ENCODE assay signal across 14 cellular contexts in the genomic region with DNA sequence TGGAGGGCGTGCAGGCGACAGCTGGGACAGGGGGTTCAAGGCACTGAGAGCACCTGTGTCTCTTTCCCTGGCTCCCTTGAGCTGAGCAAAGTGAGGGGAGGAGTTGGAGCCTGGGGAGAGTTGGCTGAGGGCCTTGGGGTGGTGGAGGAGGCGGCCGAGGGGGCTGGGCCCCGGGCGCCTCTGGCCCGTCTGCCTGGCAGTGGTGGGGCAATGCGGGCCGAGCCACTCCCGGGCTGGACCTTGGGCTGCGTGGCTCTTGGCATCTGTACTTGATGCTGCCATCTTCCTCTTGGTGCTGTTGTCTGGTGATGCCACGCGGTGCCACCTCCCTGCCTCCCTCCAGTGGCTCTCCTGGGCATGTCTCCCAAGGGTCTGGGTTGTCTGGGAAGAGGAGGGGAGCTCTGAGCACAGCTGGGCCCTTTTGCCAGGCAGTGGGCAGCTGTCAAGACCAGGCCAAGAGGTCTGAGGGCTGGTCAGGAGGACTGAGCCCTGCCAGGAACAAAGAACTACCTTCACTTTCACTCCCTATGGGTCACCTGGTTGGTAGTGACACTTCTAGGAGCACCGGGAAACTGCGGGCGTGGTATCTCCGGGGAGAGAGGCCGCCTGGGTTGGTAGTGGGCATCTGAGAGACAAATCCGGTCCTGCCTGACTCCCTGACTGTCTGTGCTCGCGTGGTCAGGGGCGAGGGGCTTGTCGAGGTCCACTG. TPM values are rescaled to one million over a fixed set of nuclear protein-coding genes. Genes with fewer than 3 reads are reported as not detected.
DNase-seq lines count a peak whose midpoint lies in the region; ATAC-seq, FAIRE-seq and TF ChIP-seq lines count a peak whose summit lies in the region.
"Had no signal": no experiment of that assay in that cellular context is flagged by ENCODE, and none has a peak within 500 bp of the region (broad histone marks: within the 10 kb centered on the region; RNA-seq: fewer than 3 reads in every experiment).

No MANE protein-coding gene starts in this region.

- no peaks in the 10 kb centered on the region for H3K9me3 ChIP-seq in SK-N-SH
- no peaks in the 10 kb centered on the region for H3K9me3 ChIP-seq in keratinocyte (ENCODE audit: control insufficient read depth, low read depth, low read length)
- no peaks in the 10 kb centered on the region for H3K9me3 ChIP-seq in stomach
- H3K9me3 ChIP-seq: esophagus muscularis mucosa had no signal

- TF ChIP-seq EP300 in SK-N-SH (IDR thresholded peaks at IDR 0.05; ENCODE audit: borderline replicate concordance in 1 of 2, low read depth in 1 of 2, low read length in 1 of 2) (no peak), stomach (IDR thresholded peaks at IDR 0.05) (no peak)

- 87% methylated on average over 12 of the region's 23 CpGs for WGBS in SK-N-SH (ENCODE audit: low lambda C conversion rate)
- 57 to 77% (median 73%) methylated on average over 6 to 23 of the region's 23 CpGs for WGBS in stomach, 5 donors

- H3K27me3 ChIP-seq in SK-N-SH (ENCODE audit: insufficient read depth) (peaks cover 18% of the 10 kb centered on the region; the same call in 1 of the 2 replicates), keratinocyte (ENCODE audit: control insufficient read depth, extremely low read depth, insufficient read depth, low read length) (peaks cover 53% of the 10 kb centered on the region), stomach (peaks cover 0 to 93% (median 52%) of the 10 kb centered on the region in 3 donors)

- no peak overlapping the region for H3K27ac Mint-ChIP-seq in activated T-cell treated with anti-CD3 and anti-CD28 coated beads, Interleukin-2, amount 50 U/mL, for 72 hours
- no peak overlapping the region for H3K27ac Mint-ChIP-seq in activated T-helper 17 cell treated with anti-CD3 and anti-CD28 coated beads, Interleukin-2, amount 50 U/mL, for 72 hours

- peaks cover 0 to 35% of the 10 kb centered on the region in 2 experiments; a peak in 1 of 4 replicates for H3K4me1 ChIP-seq in SK-N-SH (ENCODE audit: control insufficient read depth in 1 of 2, insufficient read depth in 2 of 2, low read depth in 1 of 2, low read length in 1 of 2)
- H3K4me1 ChIP-seq in keratinocyte (ENCODE audit: control insufficient read depth, extremely low read depth, insufficient read depth, low read length), result no peaks in the 10 kb centered on the region
- H3K4me1 ChIP-seq in stomach, result peaks cover 0 to 14% (median 12%) of the 10 kb centered on the region in 4 donors

- no peak overlapping the region for H3K9ac ChIP-seq in SK-N-SH
- H3K9ac ChIP-seq in keratinocyte (ENCODE audit: control insufficient read depth, extremely low read depth, insufficient read depth, low read length), result no peak overlapping the region

- no peaks in the 10 kb centered on the region for H3F3A ChIP-seq in SK-N-SH (replicated peaks; ENCODE audit: insufficient read depth)

- H3K4me3 ChIP-seq in SK-N-SH (ENCODE audit: low read depth in 2 of 2, low read length in 1 of 2) (no peak overlapping the region), keratinocyte (ENCODE audit: control insufficient read depth in 2 of 3, extremely low read depth in 1 of 3, insufficient read depth in 2 of 3, low read depth in 1 of 3, low read length in 3 of 3) (no peak overlapping the region), stomach (no peak overlapping the region)

- H3K4me1 Mint-ChIP-seq in activated T-cell treated with anti-CD3 and anti-CD28 coated beads, Interleukin-2, amount 50 U/mL, for 72 hours (ENCODE audit: low read depth), result peaks cover 4% of the 10 kb centered on the region
- peaks cover 5% of the 10 kb centered on the region for H3K4me1 Mint-ChIP-seq in activated T-helper 17 cell treated with anti-CD3 and anti-CD28 coated beads, Interleukin-2, amount 50 U/mL, for 72 hours

- no peak overlapping the region for H2AFZ ChIP-seq in SK-N-SH (ENCODE audit: low read depth)
- no peak overlapping the region for H2AFZ ChIP-seq in keratinocyte (ENCODE audit: control insufficient read depth, low read length)

- no peaks in the 10 kb centered on the region for H3K9me3 Mint-ChIP-seq in activated T-cell treated with anti-CD3 and anti-CD28 coated beads, Interleukin-2, amount 50 U/mL, for 72 hours
- no peaks in the 10 kb centered on the region for H3K9me3 Mint-ChIP-seq in activated T-helper 17 cell treated with anti-CD3 and anti-CD28 coated beads, Interleukin-2, amount 50 U/mL, for 72 hours

- H3K79me2 ChIP-seq in SK-N-SH (ENCODE audit: insufficient read depth) (no peaks in the 10 kb centered on the region), keratinocyte (ENCODE audit: control insufficient read depth, insufficient read depth, low read length) (no peaks in the 10 kb centered on the region)

- TF ChIP-seq CTCF in SK-N-SH (IDR thresholded peaks at IDR 0.05) (no peak; the same call in 1 of the 2 replicates), keratinocyte (optimal IDR thresholded peaks at IDR 0.05 in 1 of 3, IDR thresholded peaks at IDR 0.05 in 1 of 3, conservative IDR thresholded peaks at IDR 0.05 in 1 of 3; ENCODE audit: extremely low read depth in 1 of 3, insufficient read depth in 2 of 3, low read length in 3 of 3) (peak in 2 of 3 experiments; percentile 17 to 23), stomach (IDR thresholded peaks at IDR 0.05) (no peak)

- CTCF ChIA-PET in SK-N-SH (lab: Yijun Ruan, JAX), result interaction anchor here (0.6 to 8.8 kb wide), 30 partner anchors 11 to 682 kb away, joined by 3 to 168 read pairs (median 4); no protein-coding TSS in a partner anchor

- H4K20me1 ChIP-seq in SK-N-SH (ENCODE audit: insufficient read depth), result no peaks in the 10 kb centered on the region
- H4K20me1 ChIP-seq in keratinocyte (ENCODE audit: control insufficient read depth, extremely low read depth, insufficient read depth, low read length), result no peaks in the 10 kb centered on the region

- no peaks in the 10 kb centered on the region for H3K36me3 ChIP-seq in SK-N-SH (replicated peaks in 1 of 2; ENCODE audit: control insufficient read depth in 1 of 2, insufficient read depth in 2 of 2, low read length in 1 of 2)
- H3K36me3 ChIP-seq in keratinocyte (ENCODE audit: control insufficient read depth in 2 of 2, extremely low read depth in 1 of 2, insufficient read depth in 2 of 2, low read length in 2 of 2), result no peaks in the 10 kb centered on the region
- no peaks in the 10 kb centered on the region for H3K36me3 ChIP-seq in stomach
- H3K36me3 ChIP-seq: esophagus muscularis mucosa had no signal

- no peak overlapping the region for H3K4me2 ChIP-seq in SK-N-SH
- H3K4me2 ChIP-seq in keratinocyte (ENCODE audit: control insufficient read depth, extremely low read depth, insufficient read depth, low read depth, low read length), result no peak overlapping the region

- TF ChIP-seq POLR2A in stomach (IDR thresholded peaks at IDR 0.05), result no peak

- POLR2A ChIA-PET in SK-N-SH (lab: Yijun Ruan, JAX), result no interaction called here

- DNase-seq in activated T-cell treated with anti-CD3 and anti-CD28 coated beads, Interleukin-2, amount 50 U/mL, for 72 hours, result no peak
- DNase-seq in activated T-cell treated with anti-CD3 and anti-CD28 coated beads for 4 hours (no peak), SK-N-SH (peak; percentile 63), keratinocyte (ENCODE audit: low read depth, low spot score) (no peak), stomach (peak; percentile 24), GM19240 (ENCODE audit: insufficient read length, low spot score) (no peak), GM03348 (ENCODE audit: low spot score) (no peak)
- DNase-seq: activated naive CD4-positive, alpha-beta T cell treated with anti-CD3 and anti-CD28 coated beads, Interleukin-2, amount 50 U/mL, for 16 hours; NCI-H2227 treated with DMSO at 0.1 percent for 48 hours had no signal

- dilution Hi-C loops in keratinocyte (cut with MboI; ENCODE audit: extremely low pct_ligation_motif_present, low sequenced_read_pairs), result loop anchor here (25.0 kb wide), 1 partner anchor 424 kb away; no protein-coding TSS in a partner anchor

- intact Hi-C loops in stomach (cut with DNase I; ENCODE audit: low total_unique reads), result loop anchor here (5.0 to 10.0 kb wide), 2 partner anchors 174 to 682 kb away; no protein-coding TSS in a partner anchor

- ATAC-seq in activated T-cell treated with anti-CD3 and anti-CD28 coated beads, Interleukin-2, amount 50 U/mL, for 72 hours (replicated peaks in 1 of 2), result no peak
- ATAC-seq in activated T-helper 17 cell treated with anti-CD3 and anti-CD28 coated beads, Interleukin-2, amount 50 U/mL, for 72 hours (replicated peaks), result no peak
- ATAC-seq: left lobe of liver had no signal

- no peaks in the 10 kb centered on the region for H3K36me3 Mint-ChIP-seq in activated T-cell treated with anti-CD3 and anti-CD28 coated beads, Interleukin-2, amount 50 U/mL, for 72 hours (ENCODE audit: insufficient read depth in 2 of 2)
- H3K36me3 Mint-ChIP-seq in activated T-helper 17 cell treated with anti-CD3 and anti-CD28 coated beads, Interleukin-2, amount 50 U/mL, for 72 hours (ENCODE audit: low read depth), result no peaks in the 10 kb centered on the region

- peak overlapping the region; percentile 24 to 53 for H3K4me3 Mint-ChIP-seq in activated T-cell treated with anti-CD3 and anti-CD28 coated beads, Interleukin-2, amount 50 U/mL, for 72 hours
- H3K4me3 Mint-ChIP-seq in activated T-helper 17 cell treated with anti-CD3 and anti-CD28 coated beads, Interleukin-2, amount 50 U/mL, for 72 hours, result no peak overlapping the region

- 0 out of 4 replicates have a peak overlapping the region, but pooled peaks of 1 of the 2 experiments have one; percentile 8 for H3K27ac ChIP-seq in SK-N-SH (ENCODE audit: low read depth in 2 of 2, low read length in 1 of 2)
- H3K27ac ChIP-seq in keratinocyte (ENCODE audit: control insufficient read depth, insufficient read depth, low read length), result no peak overlapping the region
- no peak overlapping the region for H3K27ac ChIP-seq in stomach
- H3K27ac ChIP-seq: esophagus muscularis mucosa had no signal

- no peaks in the 10 kb centered on the region for H3K9me2 ChIP-seq in SK-N-SH

- peaks cover 73% of the 10 kb centered on the region for H3K27me3 Mint-ChIP-seq in activated T-cell treated with anti-CD3 and anti-CD28 coated beads, Interleukin-2, amount 50 U/mL, for 72 hours (ENCODE audit: low read depth)
- peaks cover 68% of the 10 kb centered on the region for H3K27me3 Mint-ChIP-seq in activated T-helper 17 cell treated with anti-CD3 and anti-CD28 coated beads, Interleukin-2, amount 50 U/mL, for 72 hours

- no peak for FAIRE-seq in keratinocyte (lab: Jason Lieb, UNC)
- FAIRE-seq: GM18507, H54 had no signal

- no peak for TF ChIP-seq RAD21 in SK-N-SH (IDR thresholded peaks at IDR 0.05; ENCODE audit: low read length)

- no peaks in the 10 kb centered on the region for H3K9me1 ChIP-seq in keratinocyte (ENCODE audit: control insufficient read depth, extremely low read depth, insufficient read depth, low read length)

RNA-seq across cellular contexts. Expression of a gene that starts 1.3 kb away (rescaled TPM):
- under 1 TPM in 1 of 2 donors, not detected in 1; 0.12 TPM for total RNA-seq in activated T-cell treated with anti-CD3 and anti-CD28 coated beads, Interleukin-2, amount 50 U/mL, for 72 hours
- polyA plus RNA-seq in SK-N-SH (2012; rRNA removed) (0.02 and 0.03 TPM in 2 replicates), keratinocyte (not detected in 3 replicates), stomach (under 1 TPM in 2 of 3 donors, not detected in 1; 0.06 to 0.31 TPM)
- polyA plus RNA-seq in SK-N-SH (2012; cell fraction: cytosol; rRNA removed), result 0.01 and 0.04 TPM in 2 replicates
- polyA plus RNA-seq in SK-N-SH (2012; cell fraction: nucleus; rRNA removed), result 0.04 TPM in 2 replicates
- polyA plus RNA-seq in keratinocyte (2011; ENCODE audit: low read depth), result not detected
- polyA plus RNA-seq in keratinocyte (2011; cell fraction: cytosol; rRNA removed), result not detected in 2 replicates
- polyA plus RNA-seq in keratinocyte (2011; cell fraction: nucleus; rRNA removed), result not detected in 2 replicates
- not detected in 2 replicates for polyA plus RNA-seq in keratinocyte (2012; ENCODE audit: low replicate concordance)
- polyA minus RNA-seq in keratinocyte, result not detected in 3 replicates
- polyA minus RNA-seq in keratinocyte (2011; cell fraction: cytosol; rRNA and poly(A)+ RNA removed), result not detected
- not detected in 2 replicates for polyA minus RNA-seq in keratinocyte (2011; cell fraction: nucleus; rRNA and poly(A)+ RNA removed)
- not detected for total RNA-seq in stomach
- total RNA-seq in activated T-helper 17 cell treated with anti-CD3 and anti-CD28 coated beads, Interleukin-2, amount 50 U/mL, for 72 hours, result not detected

Comparison
In these comparisons a context has a peak if more than half of its experiments do, and no peak if none do; other contexts are left out.
1. DNase-seq: peak in SK-N-SH (single experiment) and stomach (single experiment); none in activated T-cell treated with anti-CD3 and anti-CD28 coated beads, Interleukin-2, amount 50 U/mL, for 72 hours (0 of 2), activated T-cell treated with anti-CD3 and anti-CD28 coated beads for 4 hours (single experiment), keratinocyte (single experiment), GM19240 (single experiment) and GM03348 (single experiment).
2. CTCF ChIP-seq: peak in keratinocyte (2 of 3); none in SK-N-SH (single experiment) and stomach (0 of 7).